Comparison of ENCODE assay signal across 1 cellular context in the genomic region with DNA sequence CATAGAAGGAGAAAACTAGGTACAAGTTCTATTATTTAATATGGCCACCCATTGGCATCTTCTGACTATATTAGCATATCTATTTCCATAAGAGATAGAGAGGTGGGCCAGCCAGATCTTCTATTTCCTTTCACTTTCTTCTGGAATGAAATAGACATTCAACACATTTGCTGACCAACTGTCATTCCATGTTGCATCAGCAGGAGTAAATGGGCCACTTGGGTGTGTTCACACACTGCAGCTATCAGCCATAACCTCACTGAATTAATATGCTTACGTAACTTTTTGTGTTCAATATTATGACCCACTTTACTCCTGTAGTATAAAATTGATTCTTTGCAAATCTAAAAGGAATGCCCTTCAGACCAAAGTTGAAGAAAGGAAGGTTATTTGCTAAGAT.
TF ChIP-seq lines count a peak whose summit lies in the region.

No MANE protein-coding gene starts in this region.

TF ChIP-seq in K562, 482 proteins besides CTCF, POLR2A, EP300 and RAD21 (continued from another document):
- TF ChIP-seq FOXP4 (CRISPR knock-in tag; IDR thresholded peaks at IDR 0.05; ENCODE audit: borderline replicate concordance) = no peak
- TF ChIP-seq NR2C2 (CRISPR knock-in tag; IDR thresholded peaks at IDR 0.05) = no peak
- no peak for TF ChIP-seq NR2C2 (tag; IDR thresholded peaks at IDR 0.05)
- TF ChIP-seq PYGO2 (tag; IDR thresholded peaks at IDR 0.05) = no peak
